In the genomic region with DNA sequence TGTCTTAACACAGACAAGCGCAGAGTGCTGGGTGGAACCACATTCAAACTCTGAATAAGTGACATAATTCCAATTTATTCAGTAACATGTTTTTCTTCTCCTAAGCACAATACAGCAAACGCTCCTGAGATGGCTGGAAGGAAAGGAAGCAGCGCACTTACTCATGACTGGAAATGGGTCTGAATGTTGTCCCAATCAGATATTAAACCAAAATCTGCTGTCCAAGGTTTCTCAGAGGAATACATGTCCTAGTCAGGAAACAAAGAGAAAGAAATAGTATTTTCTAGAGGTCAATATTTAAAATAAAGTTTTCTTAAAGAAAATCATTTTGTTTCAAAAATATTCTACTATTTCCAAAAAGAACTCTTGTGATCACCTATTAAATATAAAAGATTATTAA, we compare ENCODE assay signal across 20 cellular contexts. TPM values are rescaled to one million over a fixed set of nuclear protein-coding genes. Genes with fewer than 3 reads are reported as not detected.
DNase-seq lines count a peak whose midpoint lies in the region; ATAC-seq, FAIRE-seq and TF ChIP-seq lines count a peak whose summit lies in the region.
"Had no signal": no experiment of that assay in that cellular context is flagged by ENCODE, and none has a peak within 500 bp of the region (broad histone marks: within the 10 kb centered on the region; RNA-seq: fewer than 3 reads in every experiment).

No MANE protein-coding gene starts in this region.

- H3K4me2 ChIP-seq in Karpas-422 (ENCODE audit: low read depth, low read length, poor library complexity, severe bottlenecking) (no peak overlapping the region), SU-DHL-6 (ENCODE audit: low read depth, low read length, poor library complexity, severe bottlenecking) (no peak overlapping the region)
- H3K4me2 ChIP-seq: GM23338 had no signal

- no peak for TF ChIP-seq CTCF in SU-DHL-6 (IDR thresholded peaks at IDR 0.05; ENCODE audit: insufficient read depth, low read length, poor library complexity, severe bottlenecking)
- TF ChIP-seq CTCF in mucosa of descending colon (IDR thresholded peaks at IDR 0.05), result no peak

- H3K4me1 ChIP-seq in Karpas-422 (ENCODE audit: low read length) (peaks cover 97% of the 10 kb centered on the region), mucosa of descending colon (ENCODE audit: low read depth) (no peaks in the 10 kb centered on the region)

- H4K20me1 ChIP-seq in Karpas-422 (ENCODE audit: insufficient read depth, low read depth, low read length), result 0 out of 2 replicates have a peak, but pooled peaks cover 2% of the 10 kb centered on the region
- H4K20me1 ChIP-seq in SU-DHL-6 (ENCODE audit: low read depth, low read length), result peaks cover 31% of the 10 kb centered on the region

- no peak for DNase-seq in Karpas-422
- DNase-seq in frontal cortex (ENCODE audit: low spot score in 2 of 2), result no peak
- no peak for DNase-seq in DMS 273 treated with DMSO at 0.1 percent for 48 hours (lab: John Stamatoyannopoulos, UW)
- no peak for DNase-seq in mucosa of descending colon
- DNase-seq in NOMO-1 treated with dmso at 0.1 percent for 144 hours (lab: John Stamatoyannopoulos, UW; ENCODE audit: unreplicated experiment), result no peak
- no peak for DNase-seq in RPMI8226
- DNase-seq: C1 segment of cervical spinal cord; Calu3; CD4-positive, alpha-beta memory T cell; COR-L47; DMS153; DND-41; GDM1; H9; HFFc6 had no signal

- H3K9ac ChIP-seq in Karpas-422 (ENCODE audit: low read length) (no peak overlapping the region), SU-DHL-6 (ENCODE audit: low read length) (no peak overlapping the region)

- peak overlapping the region; percentile 67 for H3K27ac ChIP-seq in Karpas-422 (ENCODE audit: low read length)
- H3K27ac ChIP-seq in SU-DHL-6 (ENCODE audit: low read depth, low read length), result peak overlapping the region; percentile 19; the same call in 1 of the 2 replicates

- H3K4me3 ChIP-seq in Karpas-422 (ENCODE audit: low read length) (no peak overlapping the region), SU-DHL-6 (ENCODE audit: insufficient read depth, low read length, poor library complexity, severe bottlenecking) (no peak overlapping the region), mucosa of descending colon (no peak overlapping the region)
- H3K4me3 ChIP-seq: GM12878, GM23338 had no signal

- no peaks in the 10 kb centered on the region for H3K9me2 ChIP-seq in Karpas-422 (replicated peaks; ENCODE audit: insufficient read depth, low read length)
- H3K9me2 ChIP-seq in SU-DHL-6 (replicated peaks; ENCODE audit: insufficient read depth, low read length), result no peaks in the 10 kb centered on the region

- H3K36me3 ChIP-seq in Karpas-422 (ENCODE audit: insufficient read depth, low read length), result peaks cover 53% of the 10 kb centered on the region
- H3K36me3 ChIP-seq in SU-DHL-6 (ENCODE audit: low read length), result peaks cover 47% of the 10 kb centered on the region; the same call in 1 of the 2 replicates
- no peaks in the 10 kb centered on the region for H3K36me3 ChIP-seq in mucosa of descending colon (ENCODE audit: low read depth)

- H3K27ac Mint-ChIP-seq in stimulated activated memory B cell treated with anti-CD40 and anti-IgM and Interleukin-4, amounts not matched to agents 10 μg/mL and 1 μg/mL and 100 μg/mL, for 72 hours, result peak overlapping the region; percentile 91
- H3K27ac Mint-ChIP-seq: CD4-positive, alpha-beta memory T cell; GM23338; H9; HFFc6 had no signal

- H2AFZ ChIP-seq in Karpas-422 (ENCODE audit: low read length) (no peak overlapping the region), SU-DHL-6 (ENCODE audit: low read depth, low read length, severe bottlenecking) (no peak overlapping the region)
- H2AFZ ChIP-seq: GM23338 had no signal

- H3K4me3 Mint-ChIP-seq in stimulated activated memory B cell treated with anti-CD40 and anti-IgM and Interleukin-4, amounts not matched to agents 10 μg/mL and 1 μg/mL and 100 μg/mL, for 72 hours, result no peak overlapping the region
- H3K4me3 Mint-ChIP-seq: CD4-positive, alpha-beta memory T cell; GM23338; H9; HFFc6 had no signal

- H3K9me3 ChIP-seq in Karpas-422 (ENCODE audit: low read length) (no peaks in the 10 kb centered on the region), SU-DHL-6 (ENCODE audit: insufficient read depth, low read length) (no peaks in the 10 kb centered on the region), mucosa of descending colon (no peaks in the 10 kb centered on the region)

- H3F3A ChIP-seq in SU-DHL-6 (ENCODE audit: insufficient read depth), result peaks cover 30% of the 10 kb centered on the region

- intact Hi-C loops in mucosa of descending colon (cut with DNase I, micrococcal nuclease), result no loop called here

- ATAC-seq in stimulated activated memory B cell treated with anti-CD40 and anti-IgM and Interleukin-4, amounts not matched to agents 10 μg/mL and 1 μg/mL and 100 μg/mL, for 72 hours, result no peak
- ATAC-seq in mucosa of descending colon, result no peak
- ATAC-seq: GM12878, GM23338, HCT116 had no signal

- H3K79me2 ChIP-seq in Karpas-422 (ENCODE audit: low read length) (peaks cover 100% of the 10 kb centered on the region), SU-DHL-6 (ENCODE audit: insufficient read depth, low read length) (peaks cover 100% of the 10 kb centered on the region)

- peaks cover 77% of the 10 kb centered on the region for H3K4me1 Mint-ChIP-seq in stimulated activated memory B cell treated with anti-CD40 and anti-IgM and Interleukin-4, amounts not matched to agents 10 μg/mL and 1 μg/mL and 100 μg/mL, for 72 hours

- no peaks in the 10 kb centered on the region for H3K27me3 Mint-ChIP-seq in stimulated activated memory B cell treated with anti-CD40 and anti-IgM and Interleukin-4, amounts not matched to agents 10 μg/mL and 1 μg/mL and 100 μg/mL, for 72 hours

- FAIRE-seq in frontal cortex (lab: Jason Lieb, UNC), result peak; percentile 36
- FAIRE-seq: GM12878 had no signal

- no peaks in the 10 kb centered on the region for H3K9me3 Mint-ChIP-seq in stimulated activated memory B cell treated with anti-CD40 and anti-IgM and Interleukin-4, amounts not matched to agents 10 μg/mL and 1 μg/mL and 100 μg/mL, for 72 hours
- H3K9me3 Mint-ChIP-seq: CD4-positive, alpha-beta memory T cell; GM23338; H9; HFFc6 had no signal

- peaks cover 16% of the 10 kb centered on the region for H3K36me3 Mint-ChIP-seq in stimulated activated memory B cell treated with anti-CD40 and anti-IgM and Interleukin-4, amounts not matched to agents 10 μg/mL and 1 μg/mL and 100 μg/mL, for 72 hours

- H3K27me3 ChIP-seq in Karpas-422 (ENCODE audit: low read length) (no peaks in the 10 kb centered on the region), SU-DHL-6 (ENCODE audit: low read length) (no peaks in the 10 kb centered on the region)

RNA-seq across cellular contexts. Expression of gene USP6NL, which starts 14.0 kb away (rescaled TPM):
- total RNA-seq in Karpas-422 (2014; rRNA removed; shearing (Covaris generic); ENCODE audit: low replicate concordance), result 54.3 and 63.9 TPM in 2 replicates
- total RNA-seq in frontal cortex (35.1 TPM), mucosa of descending colon (10 to 100 TPM; 14.6 to 20.0 (median 19.8) TPM)
